In genomic region chr11:831132-831864, GRCh38 we compare ENCODE assay signal across 8 cellular contexts. TPM values are rescaled to one million over a fixed set of nuclear protein-coding genes. Genes with fewer than 3 reads are reported as not detected.
A peak's percentile ranks its signal among the peaks of the same experiment; 100 is the strongest.
DNase-seq lines count a peak whose midpoint lies in the region; ATAC-seq and TF ChIP-seq lines count a peak whose summit lies in the region.

No MANE protein-coding gene starts in this region.

- H3K9ac ChIP-seq in ES-I3 (ENCODE audit: low read depth, low read length) = peak overlapping the region; percentile 53; the same call in 1 of the 2 replicates

- H3K27me3 Mint-ChIP-seq in WTC11 (ENCODE audit: low read depth) (peaks cover 33% of the 10 kb centered on the region), mesothelial cell of epicardium (ENCODE audit: low read depth) (peaks cover 51% of the 10 kb centered on the region)

- DNase-seq in BE2C = peak; percentile 46
- DNase-seq in WTC11 (ENCODE audit: low spot score) = no peak
- no peak for DNase-seq in mesothelial cell of epicardium (ENCODE audit: low spot score in 2 of 2, unreplicated experiment in 2 of 2)
- no peak for DNase-seq in NCI-H226

- H3K4me1 Mint-ChIP-seq in WTC11 (peaks cover 45% of the 10 kb centered on the region), mesothelial cell of epicardium (peaks cover 43% of the 10 kb centered on the region)

- no peak overlapping the region; the same call in 1 of the 2 replicates for H3K4me3 ChIP-seq in BE2C (ENCODE audit: low read depth, low read length)

- H3K9me3 Mint-ChIP-seq in WTC11 (no peaks in the 10 kb centered on the region), mesothelial cell of epicardium (no peaks in the 10 kb centered on the region)

- ATAC-seq in WTC11 (no peak), HG02623 (IDR thresholded peaks at IDR 0.05; ENCODE audit: unreplicated experiment) (no peak), HG03565 (IDR thresholded peaks at IDR 0.05; ENCODE audit: unreplicated experiment) (no peak), GM21515 (IDR thresholded peaks at IDR 0.05; ENCODE audit: unreplicated experiment) (no peak)

- TF ChIP-seq CTCF in BE2C (IDR thresholded peaks at IDR 0.05; ENCODE audit: low read depth, low read length) (no peak), WTC11 (IDR thresholded peaks at IDR 0.05) (no peak), mesothelial cell of epicardium (IDR thresholded peaks at IDR 0.05; ENCODE audit: unreplicated experiment) (no peak)

- H3K9me3 ChIP-seq in BE2C = no peaks in the 10 kb centered on the region
- H3K9me3 ChIP-seq in ES-I3 (ENCODE audit: control insufficient read depth, insufficient read depth, low read length) = no peaks in the 10 kb centered on the region

- H3K4me1 ChIP-seq in BE2C (peaks cover 15% of the 10 kb centered on the region), ES-I3 (ENCODE audit: insufficient read depth, low read length) (peaks cover 22% of the 10 kb centered on the region)

- peaks cover 35% of the 10 kb centered on the region for H3K27me3 ChIP-seq in BE2C

- POLR2A ChIA-PET in WTC11 (lab: Charles Lee) = interaction anchor here (1.1 to 4.7 kb wide), 6 partner anchors 12 to 40 kb away, joined by 3 to 38 read pairs (median 5); partner anchors contain the start of genes PIDD1, PNPLA2, RPLP2 and TSPAN4

- CTCF ChIA-PET in WTC11 (lab: Charles Lee) = interaction anchor here (0.7 to 7.7 kb wide), 8 partner anchors 7 to 277 kb away, joined by 3 to 82 read pairs (median 12); partner anchors contain the start of genes PNPLA2, POLR2L and TSPAN4

- no peaks in the 10 kb centered on the region for H3K36me3 ChIP-seq in BE2C
- no peaks in the 10 kb centered on the region for H3K36me3 ChIP-seq in ES-I3 (ENCODE audit: insufficient read depth, low read length)

- H3K27ac Mint-ChIP-seq in WTC11 = no peak overlapping the region
- H3K27ac Mint-ChIP-seq in mesothelial cell of epicardium = no peak overlapping the region

- no peaks in the 10 kb centered on the region for H3K36me3 Mint-ChIP-seq in WTC11
- no peaks in the 10 kb centered on the region for H3K36me3 Mint-ChIP-seq in mesothelial cell of epicardium

- H3K4me3 Mint-ChIP-seq in WTC11 (peak overlapping the region; percentile 69), mesothelial cell of epicardium (peak overlapping the region; percentile 58)

TF ChIP-seq in WTC11, 78 proteins besides CTCF, POLR2A, EP300 and RAD21:
- TF ChIP-seq TEAD1 (CRISPR knock-in tag; IDR thresholded peaks at IDR 0.05) (0 out of 2 replicates have a peak, but pooled peaks have one; percentile 5), EMX1 (CRISPR knock-in tag; IDR thresholded peaks at IDR 0.05) (no peak), FOXP1 (CRISPR knock-in tag; IDR thresholded peaks at IDR 0.05; ENCODE audit: borderline replicate concordance) (0 out of 2 replicates have a peak, but pooled peaks have one; percentile 6)

RNA-seq across cellular contexts. Expression of gene CD151, which starts 1.5 kb away (rescaled TPM):
- polyA plus RNA-seq in BE2C (2012; ENCODE audit: insufficient read depth, insufficient read length, low read depth) = 89.3 TPM
- 115 to 127 TPM (median 116 TPM) in 3 replicates for total RNA-seq in WTC11 (2021)
- 125 to 142 TPM (median 140 TPM) in 3 replicates for total RNA-seq in mesothelial cell of epicardium

RNA-seq across cellular contexts. Expression of gene CRACR2B, which starts 3.6 kb away (rescaled TPM):
- 1.8 TPM for polyA plus RNA-seq in BE2C (2012; ENCODE audit: insufficient read depth, insufficient read length, low read depth)
- total RNA-seq in WTC11 (2021) = 46.5 to 58.6 TPM (median 55.9 TPM) in 3 replicates
- total RNA-seq in mesothelial cell of epicardium = 9.9 to 10.6 TPM (median 10.0 TPM) in 3 replicates

RNA-seq across cellular contexts. Expression of gene POLR2L, which starts 11.0 kb away (rescaled TPM):
- polyA plus RNA-seq in BE2C (2012; ENCODE audit: insufficient read depth, insufficient read length, low read depth) = 712 TPM
- total RNA-seq in WTC11 (2021) (138 to 152 TPM (median 144 TPM) in 3 replicates), mesothelial cell of epicardium (78.7 to 80.2 TPM (median 79.8 TPM) in 3 replicates)

RNA-seq across cellular contexts. Expression of gene TSPAN4, which starts 11.4 kb away (rescaled TPM):
- 60.8 TPM for polyA plus RNA-seq in BE2C (2012; ENCODE audit: insufficient read depth, insufficient read length, low read depth)
- total RNA-seq in WTC11 (2021) (92.8 to 95.2 TPM (median 94.3 TPM) in 3 replicates), mesothelial cell of epicardium (94.1 to 98.8 TPM (median 96.6 TPM) in 3 replicates)

RNA-seq across cellular contexts. Expression of gene PNPLA2, which starts 12.6 kb away (rescaled TPM):
- polyA plus RNA-seq in BE2C (2012; ENCODE audit: insufficient read depth, insufficient read length, low read depth) = 92.2 TPM
- total RNA-seq in WTC11 (2021) (66.5 to 83.4 TPM (median 81.9 TPM) in 3 replicates), mesothelial cell of epicardium (41.3 to 50.9 TPM (median 50.0 TPM) in 3 replicates)
